8 cellular contexts compared by ENCODE assay signal in the genomic region with DNA sequence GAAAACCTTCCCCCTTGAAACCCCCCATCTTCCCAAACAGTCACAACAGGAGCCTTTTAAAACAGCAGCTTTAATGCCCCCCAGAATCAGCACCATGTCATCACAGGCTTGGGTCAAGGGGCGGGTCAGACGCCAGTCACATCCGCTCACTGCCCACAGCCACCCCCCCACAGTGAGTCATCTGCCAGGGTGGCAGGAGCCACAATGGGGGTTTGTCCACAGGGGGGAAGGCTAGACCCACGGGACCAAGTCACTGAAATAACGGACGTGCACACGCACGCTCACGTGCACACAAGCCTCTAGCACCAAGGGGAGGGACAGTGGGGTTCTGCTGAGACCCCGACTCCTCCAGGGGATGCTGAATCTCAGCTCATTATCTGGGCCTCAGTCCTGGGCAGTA. TPM values are rescaled to one million over a fixed set of nuclear protein-coding genes. Genes with fewer than 3 reads are reported as not detected.
DNase-seq lines count a peak whose midpoint lies in the region; ATAC-seq, FAIRE-seq and TF ChIP-seq lines count a peak whose summit lies in the region.

No MANE protein-coding gene starts in this region.

- no peaks in the 10 kb centered on the region for H3K27me3 Mint-ChIP-seq in astrocyte (ENCODE audit: low read depth, unreplicated experiment)

- FAIRE-seq in astrocyte (lab: Jason Lieb, UNC) = peak; percentile 87

- H3K36me3 Mint-ChIP-seq in astrocyte (ENCODE audit: low read depth, unreplicated experiment) = peaks cover 15% of the 10 kb centered on the region

- no peak for ATAC-seq in GM19397 (IDR thresholded peaks at IDR 0.05; ENCODE audit: unreplicated experiment)

- peak overlapping the region; percentile 51 for H3K4me2 ChIP-seq in astrocyte (ENCODE audit: low read length)

- H3K79me2 ChIP-seq in astrocyte (ENCODE audit: insufficient read depth, low read length) = peaks cover 6% of the 10 kb centered on the region

- H3K4me1 ChIP-seq in astrocyte (ENCODE audit: insufficient read depth, low read length) = peaks cover 71% of the 10 kb centered on the region

- H3K36me3 ChIP-seq in astrocyte (ENCODE audit: insufficient read depth, low read length) = no peaks in the 10 kb centered on the region

- H3K4me1 Mint-ChIP-seq in astrocyte (ENCODE audit: low read depth, unreplicated experiment) = peaks cover 35% of the 10 kb centered on the region

- in situ Hi-C loops in GM13976 (cut with MboI; ENCODE audit: low sequenced_read_pairs, unreplicated experiment) = no loop called here

- no peak overlapping the region for H3K4me3 ChIP-seq in astrocyte (ENCODE audit: insufficient read depth, low read depth, low read length)

- peak overlapping the region; percentile 76 for H3K27ac ChIP-seq in astrocyte (ENCODE audit: low read depth, low read length)

- peak; percentile 75 for DNase-seq in Ammon's horn (ENCODE audit: low spot score)
- DNase-seq in M059J (ENCODE audit: low read depth) = peak; percentile 89
- DNase-seq in astrocyte (ENCODE audit: low read depth) = peak; percentile 57
- DNase-seq in midbrain (lab: John Stamatoyannopoulos, UW) = peak; percentile 44
- no peak for DNase-seq in GM13976 (ENCODE audit: low spot score)
- DNase-seq in activated effector memory CD4-positive, alpha-beta T cell treated with anti-CD3 and anti-CD28 coated beads, Interleukin-2, amount 50 U/mL, for 16 hours = no peak
- no peak for DNase-seq in SK-N-DZ (ENCODE audit: low spot score)

- no peak overlapping the region for H3K4me3 Mint-ChIP-seq in astrocyte (ENCODE audit: unreplicated experiment)

- H3K27ac Mint-ChIP-seq in astrocyte (ENCODE audit: unreplicated experiment) = peak overlapping the region; percentile 87

- H3K9ac ChIP-seq in astrocyte (ENCODE audit: low read length) = peak overlapping the region; percentile 59

- no peaks in the 10 kb centered on the region for H3K9me3 Mint-ChIP-seq in astrocyte (ENCODE audit: unreplicated experiment)

- H4K20me1 ChIP-seq in astrocyte (ENCODE audit: insufficient read depth, low read length) = peaks cover 9% of the 10 kb centered on the region

- H3K9me3 ChIP-seq in astrocyte (ENCODE audit: insufficient read depth, low read depth, low read length) = no peaks in the 10 kb centered on the region

- H2AFZ ChIP-seq in astrocyte (ENCODE audit: low read depth, low read length) = peak overlapping the region; percentile 51

- no peak for TF ChIP-seq CTCF in astrocyte (IDR thresholded peaks at IDR 0.05; ENCODE audit: insufficient read depth, low read depth, low read length)
- no peak for TF ChIP-seq CTCF in GM13976 (IDR thresholded peaks at IDR 0.05; ENCODE audit: borderline replicate concordance, control extremely low read depth, extremely low read depth, insufficient read depth, missing control alignments)

- H3K27me3 ChIP-seq in astrocyte (ENCODE audit: insufficient read depth, low read length) = no peaks in the 10 kb centered on the region

RNA-seq across cellular contexts. Expression of gene UCN2, which starts 0.4 kb away (rescaled TPM):
- 0.17 and 2.7 TPM in 2 replicates for total RNA-seq in M059J (2014; rRNA removed; shearing (Covaris generic))
- total RNA-seq in astrocyte = 2.8 and 3.3 TPM in 2 replicates
- polyA plus RNA-seq in SK-N-DZ (2014; cell fraction: cytosol; rRNA removed) = 0.12 and 0.17 TPM in 2 replicates
- polyA plus RNA-seq in SK-N-DZ (2014; cell fraction: nucleus; rRNA removed) = 2.7 and 4.9 TPM in 2 replicates

RNA-seq across cellular contexts. Expression of gene PFKFB4, which starts 7.4 kb away (rescaled TPM):
- 19.5 and 31.0 TPM in 2 replicates for total RNA-seq in M059J (2014; rRNA removed; shearing (Covaris generic))
- total RNA-seq in astrocyte = 27.5 and 27.8 TPM in 2 replicates
- polyA plus RNA-seq in SK-N-DZ (2014; cell fraction: cytosol; rRNA removed) = 7.9 and 12.8 TPM in 2 replicates
- 21.1 and 22.6 TPM in 2 replicates for polyA plus RNA-seq in SK-N-DZ (2014; cell fraction: nucleus; rRNA removed)

RNA-seq across cellular contexts. Expression of gene COL7A1, which starts 31.1 kb away (rescaled TPM):
- total RNA-seq in M059J (2014; rRNA removed; shearing (Covaris generic)) = 17.0 and 33.1 TPM in 2 replicates
- total RNA-seq in astrocyte = 25.8 and 28.7 TPM in 2 replicates
- 1.7 and 2.0 TPM in 2 replicates for polyA plus RNA-seq in SK-N-DZ (2014; cell fraction: cytosol; rRNA removed)
- polyA plus RNA-seq in SK-N-DZ (2014; cell fraction: nucleus; rRNA removed) = 67.2 and 69.4 TPM in 2 replicates

RNA-seq across cellular contexts. Expression of gene UQCRC1, which starts 45.4 kb away (rescaled TPM):
- 147 and 314 TPM in 2 replicates for total RNA-seq in M059J (2014; rRNA removed; shearing (Covaris generic))
- 190 and 199 TPM in 2 replicates for total RNA-seq in astrocyte
- 271 and 392 TPM in 2 replicates for polyA plus RNA-seq in SK-N-DZ (2014; cell fraction: cytosol; rRNA removed)
- polyA plus RNA-seq in SK-N-DZ (2014; cell fraction: nucleus; rRNA removed) = 352 and 389 TPM in 2 replicates

RNA-seq across cellular contexts. Expression of gene TMEM89, which starts 57.5 kb away (rescaled TPM):
- not detected in 2 replicates for total RNA-seq in M059J (2014; rRNA removed; shearing (Covaris generic))
- 0.36 and 0.48 TPM in 2 replicates for total RNA-seq in astrocyte
- polyA plus RNA-seq in SK-N-DZ (2014; cell fraction: cytosol; rRNA removed) = not detected in 2 replicates
- 2.2 TPM in 1 of 2 replicates, not detected in the other for polyA plus RNA-seq in SK-N-DZ (2014; cell fraction: nucleus; rRNA removed)

Comparison
In these comparisons a context has a peak if more than half of its experiments do, and no peak if none do; other contexts are left out.
1. DNase-seq: peak in Ammon's horn (single experiment), M059J (single experiment), astrocyte (single experiment) and midbrain (single experiment); none in GM13976 (single experiment), activated effector memory CD4-positive, alpha-beta T cell treated with anti-CD3 and anti-CD28 coated beads, Interleukin-2, amount 50 U/mL, for 16 hours (single experiment) and SK-N-DZ (single experiment).